ENCODE assay signal across 10 cellular contexts in genomic region chr22:37898441-37899181, GRCh38. TPM values are rescaled to one million over a fixed set of nuclear protein-coding genes. Genes with fewer than 3 reads are reported as not detected.
DNase-seq lines count a peak whose midpoint lies in the region; ATAC-seq and TF ChIP-seq lines count a peak whose summit lies in the region.
"Had no signal": no experiment of that assay in that cellular context is flagged by ENCODE, and none has a peak within 500 bp of the region (broad histone marks: within the 10 kb centered on the region; RNA-seq: fewer than 3 reads in every experiment).

No MANE protein-coding gene starts in this region.

- H3K27me3 Mint-ChIP-seq in activated naive CD8-positive, alpha-beta T cell treated with anti-CD3 and anti-CD28 coated beads, Interleukin-2, amount 10 ng/mL, durations not matched to agents 7 days and 5 days = no peaks in the 10 kb centered on the region
- H3K27me3 Mint-ChIP-seq in activated naive CD8-positive, alpha-beta T cell treated with anti-CD3 and anti-CD28 coated beads for 36 hours = no peaks in the 10 kb centered on the region

- H3K27ac ChIP-seq in dorsolateral prefrontal cortex = peak overlapping the region; percentile 55 to 100 (median 96)

- H3K4me1 Mint-ChIP-seq in activated naive CD8-positive, alpha-beta T cell treated with anti-CD3 and anti-CD28 coated beads, Interleukin-2, amount 10 ng/mL, durations not matched to agents 7 days and 5 days = peaks cover 27% of the 10 kb centered on the region
- H3K4me1 Mint-ChIP-seq in activated naive CD8-positive, alpha-beta T cell treated with anti-CD3 and anti-CD28 coated beads for 36 hours = peaks cover 23% of the 10 kb centered on the region

- POLR2A ChIA-PET in activated naive CD8-positive, alpha-beta T cell treated with anti-CD3 and anti-CD28 coated beads, Interleukin-2, amount 10 ng/mL, durations not matched to agents 7 days and 5 days (lab: Charles Lee) = interaction anchor here (0.6 to 3.4 kb wide), 2 partner anchors 7 to 37 kb away, joined by 3 to 45 read pairs; partner anchors contain the start of gene MICALL1

- no peak for DNase-seq in activated naive CD8-positive, alpha-beta T cell treated with anti-CD3 and anti-CD28 coated beads, Interleukin-2, amount 10 ng/mL, durations not matched to agents 7 days and 5 days
- no peak for DNase-seq in activated naive CD8-positive, alpha-beta T cell treated with anti-CD3 and anti-CD28 coated beads for 36 hours
- DNase-seq in dorsolateral prefrontal cortex (peak in 9 of 10 donors; percentile 50 to 82 (median 68)), mucosa of gallbladder (ENCODE audit: low spot score) (peak; percentile 53), ureter (ENCODE audit: low spot score) (peak; percentile 80), NCI-H146 (lab: John Stamatoyannopoulos, UW) (no peak), AG08395 (ENCODE audit: low spot score) (no peak)
- DNase-seq: NCI-H1105, SW 1271 had no signal

- peak in 6 of 56 donors; percentile 7 to 33 (median 13) for TF ChIP-seq CTCF in dorsolateral prefrontal cortex (IDR thresholded peaks at IDR 0.05 in 54 of 56, conservative IDR thresholded peaks at IDR 0.05 in 2 of 56; ENCODE audit: low read depth in 1 of 56, partially characterized antibody in 56 of 56)

- H3K36me3 Mint-ChIP-seq in activated naive CD8-positive, alpha-beta T cell treated with anti-CD3 and anti-CD28 coated beads, Interleukin-2, amount 10 ng/mL, durations not matched to agents 7 days and 5 days = no peaks in the 10 kb centered on the region
- H3K36me3 Mint-ChIP-seq in activated naive CD8-positive, alpha-beta T cell treated with anti-CD3 and anti-CD28 coated beads for 36 hours = peaks cover 3% of the 10 kb centered on the region

- no peaks in the 10 kb centered on the region for H3K9me3 Mint-ChIP-seq in activated naive CD8-positive, alpha-beta T cell treated with anti-CD3 and anti-CD28 coated beads, Interleukin-2, amount 10 ng/mL, durations not matched to agents 7 days and 5 days
- H3K9me3 Mint-ChIP-seq in activated naive CD8-positive, alpha-beta T cell treated with anti-CD3 and anti-CD28 coated beads for 36 hours = no peaks in the 10 kb centered on the region

- intact Hi-C loops in dorsolateral prefrontal cortex (cut with DNase I) = no loop called here

- no peak overlapping the region for H3K4me3 Mint-ChIP-seq in activated naive CD8-positive, alpha-beta T cell treated with anti-CD3 and anti-CD28 coated beads, Interleukin-2, amount 10 ng/mL, durations not matched to agents 7 days and 5 days
- H3K4me3 Mint-ChIP-seq in activated naive CD8-positive, alpha-beta T cell treated with anti-CD3 and anti-CD28 coated beads for 36 hours = no peak overlapping the region

- no peak for ATAC-seq in activated naive CD8-positive, alpha-beta T cell treated with anti-CD3 and anti-CD28 coated beads, Interleukin-2, amount 10 ng/mL, durations not matched to agents 7 days and 5 days (ENCODE audit: low read depth)
- ATAC-seq in HG02642 (IDR thresholded peaks at IDR 0.05; ENCODE audit: poor library complexity, unreplicated experiment) = no peak

- H3K4me3 ChIP-seq in dorsolateral prefrontal cortex = no peak overlapping the region

- H3K27me3 ChIP-seq in dorsolateral prefrontal cortex = no peaks in the 10 kb centered on the region

- H3K27ac Mint-ChIP-seq in activated naive CD8-positive, alpha-beta T cell treated with anti-CD3 and anti-CD28 coated beads, Interleukin-2, amount 10 ng/mL, durations not matched to agents 7 days and 5 days = peak overlapping the region; percentile 76
- no peak overlapping the region for H3K27ac Mint-ChIP-seq in activated naive CD8-positive, alpha-beta T cell treated with anti-CD3 and anti-CD28 coated beads for 36 hours

RNA-seq across cellular contexts. Expression of gene MICALL1, which starts 7.5 kb away (rescaled TPM):
- total RNA-seq in activated naive CD8-positive, alpha-beta T cell treated with anti-CD3 and anti-CD28 coated beads, Interleukin-2, amount 10 ng/mL, durations not matched to agents 7 days and 5 days = 10 to 100 TPM; 27.9 to 31.3 TPM
- 10 to 100 TPM; 14.2 to 16.6 TPM for total RNA-seq in activated naive CD8-positive, alpha-beta T cell treated with anti-CD3 and anti-CD28 coated beads for 36 hours
- total RNA-seq in dorsolateral prefrontal cortex = 10 to 100 TPM in 117 of 120 experiments, 1 to 10 TPM in 3; 7.5 to 65.7 (median 19.8) TPM
- total RNA-seq in mucosa of gallbladder = 55.1 TPM
- total RNA-seq in ureter = 80.2 TPM

RNA-seq across cellular contexts. Expression of gene EIF3L, which starts 49.4 kb away (rescaled TPM):
- 100 to 1,000 TPM; 328 to 368 TPM for total RNA-seq in activated naive CD8-positive, alpha-beta T cell treated with anti-CD3 and anti-CD28 coated beads, Interleukin-2, amount 10 ng/mL, durations not matched to agents 7 days and 5 days
- total RNA-seq in activated naive CD8-positive, alpha-beta T cell treated with anti-CD3 and anti-CD28 coated beads for 36 hours = 100 to 1,000 TPM; 656 to 671 TPM
- total RNA-seq in dorsolateral prefrontal cortex (100 to 1,000 TPM; 134 to 326 (median 235) TPM), mucosa of gallbladder (383 TPM), ureter (544 TPM)

RNA-seq across cellular contexts. Expression of gene ANKRD54, which starts 54.5 kb away (rescaled TPM):
- 10 to 100 TPM; 22.2 to 23.3 TPM for total RNA-seq in activated naive CD8-positive, alpha-beta T cell treated with anti-CD3 and anti-CD28 coated beads, Interleukin-2, amount 10 ng/mL, durations not matched to agents 7 days and 5 days
- total RNA-seq in activated naive CD8-positive, alpha-beta T cell treated with anti-CD3 and anti-CD28 coated beads for 36 hours = 10 to 100 TPM; 20.2 to 21.9 TPM
- total RNA-seq in dorsolateral prefrontal cortex (10 to 100 TPM; 19.3 to 37.9 (median 27.8) TPM), mucosa of gallbladder (34.2 TPM), ureter (26.9 TPM)

RNA-seq across cellular contexts. Expression of gene C22orf23, which starts 54.8 kb away (rescaled TPM):
- total RNA-seq in activated naive CD8-positive, alpha-beta T cell treated with anti-CD3 and anti-CD28 coated beads, Interleukin-2, amount 10 ng/mL, durations not matched to agents 7 days and 5 days = not detected
- total RNA-seq in activated naive CD8-positive, alpha-beta T cell treated with anti-CD3 and anti-CD28 coated beads for 36 hours = under 1 TPM; 0.40 to 0.41 TPM
- total RNA-seq in dorsolateral prefrontal cortex (1 to 10 TPM in 69 of 120 experiments, under 1 TPM in 46, not detected in 5; 0.25 to 2.9 (median 1.1) TPM), mucosa of gallbladder (not detected), ureter (not detected)

RNA-seq across cellular contexts. Expression of gene POLR2F, which starts 54.9 kb away (rescaled TPM):
- 10 to 100 TPM; 60.2 to 61.4 TPM for total RNA-seq in activated naive CD8-positive, alpha-beta T cell treated with anti-CD3 and anti-CD28 coated beads, Interleukin-2, amount 10 ng/mL, durations not matched to agents 7 days and 5 days
- total RNA-seq in activated naive CD8-positive, alpha-beta T cell treated with anti-CD3 and anti-CD28 coated beads for 36 hours = 100 to 1,000 TPM; 131 to 140 TPM
- total RNA-seq in dorsolateral prefrontal cortex = 100 to 1,000 TPM in 66 of 120 experiments, 10 to 100 TPM in 54; 64.4 to 251 (median 103) TPM
- total RNA-seq in mucosa of gallbladder = 80.7 TPM
- total RNA-seq in ureter = 49.5 TPM

Comparison
In these comparisons a context has a peak if more than half of its experiments do, and no peak if none do; other contexts are left out.
1. DNase-seq: peak in dorsolateral prefrontal cortex (9 of 10), mucosa of gallbladder (single experiment) and ureter (single experiment); none in activated naive CD8-positive, alpha-beta T cell treated with anti-CD3 and anti-CD28 coated beads, Interleukin-2, amount 10 ng/mL, durations not matched to agents 7 days and 5 days (single experiment), activated naive CD8-positive, alpha-beta T cell treated with anti-CD3 and anti-CD28 coated beads for 36 hours (single experiment), NCI-H146 (single experiment) and AG08395 (single experiment).